16 cellular contexts compared by ENCODE assay signal in genomic region chr13:44409595-44409994, GRCh38. TPM values are rescaled to one million over a fixed set of nuclear protein-coding genes. Genes with fewer than 3 reads are reported as not detected.
DNase-seq lines count a peak whose midpoint lies in the region; ATAC-seq, FAIRE-seq and TF ChIP-seq lines count a peak whose summit lies in the region.
"Had no signal": no experiment of that assay in that cellular context is flagged by ENCODE, and none has a peak within 500 bp of the region (broad histone marks: within the 10 kb centered on the region; RNA-seq: fewer than 3 reads in every experiment).

No MANE protein-coding gene starts in this region.

- no peaks in the 10 kb centered on the region for H4K20me1 ChIP-seq in astrocyte (ENCODE audit: insufficient read depth, low read length)

- no peak overlapping the region for H3K4me3 ChIP-seq in right cardiac atrium (ENCODE audit: low read length)
- H3K4me3 ChIP-seq in astrocyte (ENCODE audit: insufficient read depth, low read depth, low read length) = no peak overlapping the region

- WGBS in right cardiac atrium = 84% methylated on average over 4 of the region's 4 CpGs

- TF ChIP-seq CTCF in astrocyte (IDR thresholded peaks at IDR 0.05; ENCODE audit: insufficient read depth, low read depth, low read length) (no peak), neural crest cell (conservative IDR thresholded peaks at IDR 0.05) (no peak)

- peak overlapping the region; percentile 64 for H3K27ac Mint-ChIP-seq in astrocyte (ENCODE audit: unreplicated experiment)
- H3K27ac Mint-ChIP-seq in neural crest cell (ENCODE audit: unreplicated experiment) = peak overlapping the region; percentile 7
- no peak overlapping the region for H3K27ac Mint-ChIP-seq in stimulated activated effector memory CD8-positive, alpha-beta T cell treated with anti-CD3 and anti-CD28 coated beads, Interleukin-12 subunit alpha, Interleukin-12 subunit beta, amount 100 ng/mL, for 72 hours
- H3K27ac Mint-ChIP-seq: CD4-positive, CD25-positive, alpha-beta regulatory T cell; H9 had no signal

- H3K9me3 Mint-ChIP-seq in astrocyte (ENCODE audit: unreplicated experiment) (no peaks in the 10 kb centered on the region), neural crest cell (no peaks in the 10 kb centered on the region)
- H3K9me3 Mint-ChIP-seq in stimulated activated effector memory CD8-positive, alpha-beta T cell treated with anti-CD3 and anti-CD28 coated beads, Interleukin-12 subunit alpha, Interleukin-12 subunit beta, amount 100 ng/mL, for 72 hours = no peaks in the 10 kb centered on the region
- H3K9me3 Mint-ChIP-seq: CD4-positive, CD25-positive, alpha-beta regulatory T cell had no signal

- no peak for FAIRE-seq in astrocyte (lab: Jason Lieb, UNC)

- H3K9ac ChIP-seq in astrocyte (ENCODE audit: low read length) = no peak overlapping the region

- H3K4me1 Mint-ChIP-seq in astrocyte (ENCODE audit: low read depth, unreplicated experiment) = peaks cover 8% of the 10 kb centered on the region
- H3K4me1 Mint-ChIP-seq in neural crest cell = peaks cover 28% of the 10 kb centered on the region
- no peaks in the 10 kb centered on the region for H3K4me1 Mint-ChIP-seq in stimulated activated effector memory CD8-positive, alpha-beta T cell treated with anti-CD3 and anti-CD28 coated beads, Interleukin-12 subunit alpha, Interleukin-12 subunit beta, amount 100 ng/mL, for 72 hours
- H3K4me1 Mint-ChIP-seq: CD4-positive, CD25-positive, alpha-beta regulatory T cell had no signal

- H3K4me2 ChIP-seq in astrocyte (ENCODE audit: low read length) = no peak overlapping the region

- H3K36me3 Mint-ChIP-seq in astrocyte (ENCODE audit: low read depth, unreplicated experiment) (no peaks in the 10 kb centered on the region), neural crest cell (ENCODE audit: low read depth) (no peaks in the 10 kb centered on the region)
- H3K36me3 Mint-ChIP-seq in stimulated activated effector memory CD8-positive, alpha-beta T cell treated with anti-CD3 and anti-CD28 coated beads, Interleukin-12 subunit alpha, Interleukin-12 subunit beta, amount 100 ng/mL, for 72 hours = no peaks in the 10 kb centered on the region
- H3K36me3 Mint-ChIP-seq: CD4-positive, CD25-positive, alpha-beta regulatory T cell had no signal

- no peak overlapping the region for H3K4me3 Mint-ChIP-seq in astrocyte (ENCODE audit: unreplicated experiment)
- no peak overlapping the region for H3K4me3 Mint-ChIP-seq in neural crest cell
- H3K4me3 Mint-ChIP-seq in stimulated activated effector memory CD8-positive, alpha-beta T cell treated with anti-CD3 and anti-CD28 coated beads, Interleukin-12 subunit alpha, Interleukin-12 subunit beta, amount 100 ng/mL, for 72 hours = no peak overlapping the region
- H3K4me3 Mint-ChIP-seq: CD4-positive, CD25-positive, alpha-beta regulatory T cell had no signal

- H3K27me3 ChIP-seq in right cardiac atrium (ENCODE audit: control insufficient read depth, insufficient read depth) = no peaks in the 10 kb centered on the region
- no peaks in the 10 kb centered on the region for H3K27me3 ChIP-seq in astrocyte (ENCODE audit: insufficient read depth, low read length)

- intact Hi-C loops in cardiac septum (cut with DNase I) = no loop called here
- intact Hi-C loops in right cardiac atrium (cut with DNase I) = no loop called here

- no peaks in the 10 kb centered on the region for H3K4me1 ChIP-seq in right cardiac atrium (ENCODE audit: control insufficient read depth, insufficient read depth, low read length)
- no peaks in the 10 kb centered on the region for H3K4me1 ChIP-seq in astrocyte (ENCODE audit: insufficient read depth, low read length)

- H3K27ac ChIP-seq in right cardiac atrium (ENCODE audit: low read length) (no peak overlapping the region), astrocyte (ENCODE audit: low read depth, low read length) (no peak overlapping the region)

- DNase-seq in cardiac septum (ENCODE audit: low spot score) (peak; percentile 33), right cardiac atrium (no peak), astrocyte (ENCODE audit: low read depth) (no peak), neural crest cell (ENCODE audit: low read depth, low spot score) (no peak), OCI-M1 (lab: John Stamatoyannopoulos, UW) (no peak), NCI-H187 (lab: John Stamatoyannopoulos, UW) (no peak)
- no peak for DNase-seq in stimulated activated effector memory CD8-positive, alpha-beta T cell treated with anti-CD3 and anti-CD28 coated beads, Interleukin-12 subunit alpha, Interleukin-12 subunit beta, amount 100 ng/mL, for 72 hours (ENCODE audit: low spot score in 2 of 2)
- no peak for DNase-seq in stimulated activated naive CD4-positive, alpha-beta T cell treated with Interleukin-2 at 50 U/mL for 16 hours (lab: John Stamatoyannopoulos, UW)
- DNase-seq: 8988T; C1 segment of cervical spinal cord; CD4-positive, CD25-positive, alpha-beta regulatory T cell; DMS153; DMS79; GF-D8; GOT3; H9 had no signal

- H2AFZ ChIP-seq in astrocyte (ENCODE audit: low read depth, low read length) = no peak overlapping the region

- ATAC-seq in right cardiac atrium = no peak
- ATAC-seq in stimulated activated effector memory CD8-positive, alpha-beta T cell treated with anti-CD3 and anti-CD28 coated beads, Interleukin-12 subunit alpha, Interleukin-12 subunit beta, amount 100 ng/mL, for 72 hours = peak; percentile 28

- H3K9me3 ChIP-seq in right cardiac atrium (ENCODE audit: control insufficient read depth, low read length) (no peaks in the 10 kb centered on the region), astrocyte (ENCODE audit: insufficient read depth, low read depth, low read length) (no peaks in the 10 kb centered on the region)

- H3K79me2 ChIP-seq in astrocyte (ENCODE audit: insufficient read depth, low read length) = no peaks in the 10 kb centered on the region

- H3K27me3 Mint-ChIP-seq in astrocyte (ENCODE audit: low read depth, unreplicated experiment) = peaks cover 18% of the 10 kb centered on the region
- H3K27me3 Mint-ChIP-seq in neural crest cell (ENCODE audit: low read depth) = no peaks in the 10 kb centered on the region
- H3K27me3 Mint-ChIP-seq: CD4-positive, CD25-positive, alpha-beta regulatory T cell had no signal

- no peaks in the 10 kb centered on the region for H3K36me3 ChIP-seq in astrocyte (ENCODE audit: insufficient read depth, low read length)

RNA-seq across cellular contexts. Expression of gene SERP2, which starts 36.0 kb away (rescaled TPM):
- total RNA-seq in cardiac septum (7.9 TPM), right cardiac atrium (10 to 100 TPM; 19.4 to 28.2 (median 23.1) TPM), astrocyte (2.4 and 3.5 TPM in 2 replicates), neural crest cell (10.3 and 14.0 TPM in 2 replicates)
- 36.2 TPM for polyA plus RNA-seq in right cardiac atrium
- total RNA-seq: CD4-positive, CD25-positive, alpha-beta regulatory T cell had no signal
